Comparison of ENCODE assay signal across 8 cellular contexts in the genomic region with DNA sequence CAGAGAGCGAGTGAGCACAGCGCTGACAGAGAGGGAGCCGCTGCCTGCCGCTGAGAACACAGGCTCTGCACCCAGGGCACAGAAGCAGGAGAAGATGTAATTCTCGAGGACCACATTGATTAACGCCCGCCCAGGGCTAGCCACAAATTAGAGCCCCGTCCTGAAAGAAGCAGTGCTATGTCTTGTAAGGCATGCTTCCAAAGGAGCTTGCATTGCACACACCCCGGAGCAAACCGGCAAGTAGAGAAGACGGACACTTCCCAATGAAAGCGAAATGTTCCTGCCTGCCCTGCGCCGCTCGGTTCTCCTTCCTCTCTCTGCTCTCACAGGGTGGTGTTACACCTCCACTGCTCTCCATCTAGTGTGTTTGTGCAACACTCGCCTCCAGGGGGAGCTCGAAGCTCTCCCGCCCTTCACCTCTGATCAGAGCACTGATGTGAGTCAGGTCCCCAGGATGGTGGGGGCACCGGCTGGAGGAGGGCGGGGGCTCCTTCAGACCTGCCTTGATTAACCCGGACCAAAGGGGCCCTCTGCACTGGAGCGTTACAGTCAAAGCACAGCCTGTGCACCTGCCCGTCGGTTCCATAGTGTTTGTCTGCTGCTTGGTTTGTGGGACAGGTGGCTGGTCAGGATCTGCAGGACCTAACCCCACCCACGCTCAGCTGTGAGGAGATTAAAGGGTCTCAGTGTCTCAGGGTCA.
DNase-seq lines count a peak whose midpoint lies in the region; ATAC-seq and TF ChIP-seq lines count a peak whose summit lies in the region.

No MANE protein-coding gene starts in this region.

- H3K36me3 Mint-ChIP-seq in activated B cell treated with CpG ODN at 0.5 μM for 24 hours (ENCODE audit: low read depth): no peaks in the 10 kb centered on the region
- no peaks in the 10 kb centered on the region for H3K36me3 Mint-ChIP-seq in central memory CD8-positive, alpha-beta T cell (ENCODE audit: insufficient read depth)

- peak overlapping the region; percentile 47 for H3K27ac Mint-ChIP-seq in activated B cell treated with CpG ODN at 0.5 μM for 24 hours
- no peak overlapping the region for H3K27ac Mint-ChIP-seq in central memory CD8-positive, alpha-beta T cell (ENCODE audit: low read depth)

- peak; percentile 78 for TF ChIP-seq CTCF in BE2C (IDR thresholded peaks at IDR 0.05; ENCODE audit: low read depth, low read length)
- TF ChIP-seq CTCF in activated B cell treated with CpG ODN at 0.5 μM for 24 hours (IDR thresholded peaks at IDR 0.05): peak; percentile 98

- no peaks in the 10 kb centered on the region for H3K27me3 Mint-ChIP-seq in activated B cell treated with CpG ODN at 0.5 μM for 24 hours
- H3K27me3 Mint-ChIP-seq in central memory CD8-positive, alpha-beta T cell: peaks cover 40% of the 10 kb centered on the region

- no peaks in the 10 kb centered on the region for H3K4me1 ChIP-seq in BE2C

- H3K36me3 ChIP-seq in BE2C: no peaks in the 10 kb centered on the region

- peak overlapping the region; percentile 44 for H3K4me3 ChIP-seq in BE2C (ENCODE audit: low read depth, low read length)

- DNase-seq in BE2C (peak; percentile 65), NCI-H2107 treated with DMSO at 0.1 percent for 48 hours (lab: John Stamatoyannopoulos, UW; ENCODE audit: unreplicated experiment) (peak; percentile 83), activated B cell treated with CpG ODN at 0.5 μM for 24 hours (peak; percentile 71), medulla oblongata (ENCODE audit: extremely low spot score) (peak; percentile 80)
- DNase-seq in central memory CD8-positive, alpha-beta T cell (ENCODE audit: low spot score in 2 of 2): peak in 1 of 2 donors; percentile 37
- DNase-seq in stimulated activated CD8-positive, alpha-beta memory T cell treated with anti-CD3 and anti-CD28 coated beads, Interleukin-4, amount 100 ng/mL, for 48 hours: peak; percentile 80

- intact Hi-C loops in activated B cell treated with CpG ODN at 0.5 μM for 24 hours (cut with micrococcal nuclease): loop anchor here (1.0 to 10.0 kb wide), 8 partner anchors 68 to 1622 kb away; a partner anchor contains a TSS

- no peaks in the 10 kb centered on the region for H3K9me3 ChIP-seq in BE2C

- no peaks in the 10 kb centered on the region for H3K27me3 ChIP-seq in BE2C

- peak; percentile 93 for ATAC-seq in GM18909 (IDR thresholded peaks at IDR 0.05; ENCODE audit: poor library complexity, unreplicated experiment)
- peak; percentile 68 for ATAC-seq in HG03108 (IDR thresholded peaks at IDR 0.05; ENCODE audit: unreplicated experiment)
- peak; percentile 85 for ATAC-seq in activated B cell treated with CpG ODN at 0.5 μM for 24 hours (ENCODE audit: low read depth)
- ATAC-seq in central memory CD8-positive, alpha-beta T cell (replicated peaks; ENCODE audit: extremely low read depth, poor library complexity, severe bottlenecking): peak; percentile 78

- peaks cover 60% of the 10 kb centered on the region for H3K4me1 Mint-ChIP-seq in activated B cell treated with CpG ODN at 0.5 μM for 24 hours
- peaks cover 11% of the 10 kb centered on the region for H3K4me1 Mint-ChIP-seq in central memory CD8-positive, alpha-beta T cell

- POLR2A ChIA-PET in activated B cell treated with CpG ODN at 0.5 μM for 24 hours (lab: Charles Lee): interaction anchor here (0.7 kb wide), 2 partner anchors 250 to 312 kb away, joined by 3 to 5 read pairs; no protein-coding TSS in a partner anchor

- CTCF ChIA-PET in activated B cell treated with CpG ODN at 0.5 μM for 24 hours (lab: Charles Lee): interaction anchor here (0.5 to 1.4 kb wide), 10 partner anchors 18 to 1622 kb away, joined by 3 to 5 read pairs (median 3); no protein-coding TSS in a partner anchor

- peak overlapping the region; percentile 65 for H3K4me3 Mint-ChIP-seq in activated B cell treated with CpG ODN at 0.5 μM for 24 hours
- peak overlapping the region; percentile 24 for H3K4me3 Mint-ChIP-seq in central memory CD8-positive, alpha-beta T cell

- H3K9me3 Mint-ChIP-seq in activated B cell treated with CpG ODN at 0.5 μM for 24 hours: no peaks in the 10 kb centered on the region
- no peaks in the 10 kb centered on the region for H3K9me3 Mint-ChIP-seq in central memory CD8-positive, alpha-beta T cell
